ENCODE assay signal across 8 cellular contexts in the genomic region with DNA sequence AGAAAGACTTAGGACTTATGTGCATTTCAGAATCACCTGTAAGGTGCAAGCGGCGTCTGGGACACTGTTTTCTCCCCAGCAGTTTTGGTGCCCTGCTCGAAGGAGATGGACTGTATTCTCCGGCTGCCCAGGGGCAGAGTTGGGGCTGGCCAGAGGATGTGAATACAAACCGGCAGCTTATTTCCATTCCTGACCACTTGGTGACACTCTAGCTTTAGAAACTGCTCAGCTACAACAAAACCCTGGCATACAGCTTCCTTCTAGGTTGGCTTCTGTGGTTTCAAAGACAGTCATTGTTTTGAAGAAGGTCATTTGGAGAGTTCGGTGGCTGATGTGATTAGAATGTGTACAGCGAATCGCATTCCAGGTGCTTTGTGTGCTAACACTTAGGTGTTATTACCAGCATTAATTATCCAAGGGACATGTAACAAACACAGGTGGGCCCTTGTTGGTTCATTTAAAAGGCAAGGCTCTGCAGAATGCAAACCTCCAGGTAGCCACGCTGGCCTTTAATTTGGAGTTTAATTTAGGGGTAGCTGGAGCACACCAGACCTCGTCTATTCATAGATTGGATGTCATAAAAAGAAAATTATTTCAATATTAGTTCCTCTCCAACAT.
A peak's percentile ranks its signal among the peaks of the same experiment; 100 is the strongest.
DNase-seq lines count a peak whose midpoint lies in the region; ATAC-seq and TF ChIP-seq lines count a peak whose summit lies in the region.

No MANE protein-coding gene starts in this region.

- no peak overlapping the region for H3K4me2 ChIP-seq in mammary epithelial cell (ENCODE audit: insufficient read depth, low read depth, low read length)

- H4K20me1 ChIP-seq in mammary epithelial cell (ENCODE audit: insufficient read depth, low read length) = no peaks in the 10 kb centered on the region

- no peak overlapping the region for H3K4me3 ChIP-seq in mammary epithelial cell (replicated peaks in 1 of 3; ENCODE audit: insufficient read depth in 1 of 3, low read depth in 2 of 3, low read length in 3 of 3)
- H3K4me3 ChIP-seq in kidney epithelial cell (ENCODE audit: low read depth, low read length) = no peak overlapping the region
- H3K4me3 ChIP-seq in transverse colon = no peak overlapping the region

- no peaks in the 10 kb centered on the region for H3K79me2 ChIP-seq in mammary epithelial cell (ENCODE audit: insufficient read depth, low read length)

- TF ChIP-seq POLR2A in transverse colon (IDR thresholded peaks at IDR 0.05) = no peak

- WGBS in mammary epithelial cell (ENCODE audit: low coverage, missing lambda C conversion rate) = 21% methylated on average over 10 of the region's 10 CpGs
- WGBS in transverse colon (ENCODE audit: low coverage in 1 of 2), 2 donors = 19 to 26% methylated on average over 8 to 10 of the region's 10 CpGs

- CTCF ChIA-PET in mammary epithelial cell (lab: Charles Lee; ENCODE audit: low non-redundant PET) = interaction anchor here (0.6 to 0.7 kb wide), 5 partner anchors 22 to 1511 kb away, joined by 3 to 5 read pairs (median 3); no protein-coding TSS in a partner anchor

- H3K9ac ChIP-seq in mammary epithelial cell (ENCODE audit: insufficient read depth, low read length) = no peak overlapping the region

- TF ChIP-seq CTCF in mammary epithelial cell (conservative IDR thresholded peaks at IDR 0.05 in 1 of 2, IDR thresholded peaks at IDR 0.05 in 1 of 2; ENCODE audit: extremely low read depth in 1 of 2, insufficient read depth in 1 of 2, low read depth in 1 of 2, low read length in 2 of 2) = peak; percentile 78 to 81
- TF ChIP-seq CTCF in kidney epithelial cell (IDR thresholded peaks at IDR 0.05; ENCODE audit: insufficient read depth, low read length, poor library complexity, severe bottlenecking) = peak; percentile 73
- TF ChIP-seq CTCF in transverse colon (IDR thresholded peaks at IDR 0.05) = peak; percentile 47 to 68 (median 53)

- H3K27me3 ChIP-seq in mammary epithelial cell (ENCODE audit: insufficient read depth, low read length) (no peaks in the 10 kb centered on the region), kidney epithelial cell (ENCODE audit: control insufficient read depth, insufficient read depth, low read length) (no peaks in the 10 kb centered on the region), transverse colon (no peaks in the 10 kb centered on the region)

- TF ChIP-seq EP300 in transverse colon (IDR thresholded peaks at IDR 0.05; ENCODE audit: low read depth) = no peak

- no peaks in the 10 kb centered on the region for H3K9me3 ChIP-seq in mammary epithelial cell (replicated peaks; ENCODE audit: insufficient read depth, low read length)
- H3K9me3 ChIP-seq in transverse colon = no peaks in the 10 kb centered on the region

- H3K4me1 ChIP-seq in mammary epithelial cell (ENCODE audit: insufficient read depth, low read length) (peaks cover 3% of the 10 kb centered on the region), transverse colon (no peaks in the 10 kb centered on the region)

- ATAC-seq in GM21515 (IDR thresholded peaks at IDR 0.05; ENCODE audit: unreplicated experiment) (peak; percentile 96), HG03571 (IDR thresholded peaks at IDR 0.05; ENCODE audit: unreplicated experiment) (peak; percentile 96)

- BruUV-seq in mammary epithelial cell (replicated peaks; lab: Mats Ljungman, UMichigan) = no TSS peak

- dilution Hi-C loops in mammary epithelial cell (cut with HindIII; ENCODE audit: low sequenced_read_pairs) = no loop called here

- intact Hi-C loops in mammary epithelial cell (cut with micrococcal nuclease) (loop anchor here (1.0 to 5.0 kb wide), 6 partner anchors 127 to 976 kb away; no protein-coding TSS in a partner anchor), transverse colon (cut with DNase I; ENCODE audit: low total_unique reads) (no loop called here)

- H2AFZ ChIP-seq in mammary epithelial cell (ENCODE audit: low read depth, low read length) = no peak overlapping the region

- DNase-seq in GM04503 (ENCODE audit: low read depth) = peak; percentile 3
- DNase-seq in NOMO-1 treated with DMSO at 0.1 percent for 48 hours (lab: John Stamatoyannopoulos, UW; ENCODE audit: unreplicated experiment) = peak; percentile 81
- peak; percentile 68 for DNase-seq in mammary epithelial cell
- peak; percentile 16 for DNase-seq in kidney epithelial cell (ENCODE audit: low read depth)
- DNase-seq in transverse colon = peak; percentile 25
- DNase-seq in DMS79 treated with DMSO at 0.1 percent for 48 hours (lab: John Stamatoyannopoulos, UW) = no peak

- no peaks in the 10 kb centered on the region for H3K36me3 ChIP-seq in mammary epithelial cell (ENCODE audit: insufficient read depth, low read length)
- H3K36me3 ChIP-seq in kidney epithelial cell (ENCODE audit: control insufficient read depth, insufficient read depth, low read length) = no peaks in the 10 kb centered on the region
- H3K36me3 ChIP-seq in transverse colon = no peaks in the 10 kb centered on the region

- H3K27ac ChIP-seq in mammary epithelial cell (ENCODE audit: insufficient read depth, low read depth, low read length) (no peak overlapping the region), transverse colon (no peak overlapping the region)

- in situ Hi-C loops in mammary epithelial cell (cut with MboI; ENCODE audit: low sequenced_read_pairs in 2 of 2) (loop anchor here in 1 of 2 donors (25.0 kb wide), 1 partner anchor 766 kb away; no protein-coding TSS in a partner anchor), transverse colon (cut with MboI; ENCODE audit: low pct_ligation_motif_present in 1 of 4, low pct_unique_long_range_greater_than_20kb in 1 of 4, low sequenced_read_pairs in 3 of 4) (no loop called here)
